13 cellular contexts compared by ENCODE assay signal in genomic region chr11:110479070-110479444, GRCh38. TPM values are rescaled to one million over a fixed set of nuclear protein-coding genes. Genes with fewer than 3 reads are reported as not detected.
DNase-seq lines count a peak whose midpoint lies in the region; ATAC-seq and TF ChIP-seq lines count a peak whose summit lies in the region.
"Had no signal": no experiment of that assay in that cellular context is flagged by ENCODE, and none has a peak within 500 bp of the region (broad histone marks: within the 10 kb centered on the region; RNA-seq: fewer than 3 reads in every experiment).

No MANE protein-coding gene starts in this region.

- ATAC-seq in HG02623 (IDR thresholded peaks at IDR 0.05; ENCODE audit: unreplicated experiment) = no peak
- ATAC-seq in stimulated activated naive B cell treated with anti-CD40 and anti-IgM and Interleukin-4, amounts not matched to agents 10 μg/mL and 1 μg/mL and 100 μg/mL, for 72 hours (replicated peaks) = no peak
- ATAC-seq: activated T-helper 17 cell treated with anti-CD3 and anti-CD28 coated beads, Interleukin-2, amount 50 U/mL, for 72 hours had no signal

- DNase-seq in HFFc6 (peak; percentile 16), NOMO-1 treated with dmso at 0.1 percent for 144 hours (lab: John Stamatoyannopoulos, UW; ENCODE audit: unreplicated experiment) (peak; percentile 46), globus pallidus (ENCODE audit: low spot score) (peak; percentile 71), pons (ENCODE audit: low spot score) (peak; percentile 91), HUDEP-2 (lab: John Stamatoyannopoulos, UW; ENCODE audit: unreplicated experiment in 76 of 76) (no peak), mucosa of gallbladder (ENCODE audit: low spot score) (no peak)
- no peak for DNase-seq in stimulated activated naive B cell treated with anti-CD40 and anti-IgM and Interleukin-4, amounts not matched to agents 10 μg/mL and 1 μg/mL and 100 μg/mL, for 72 hours
- DNase-seq: activated CD4-positive, alpha-beta T cell treated with anti-CD3 and anti-CD28 coated beads, Interleukin-2, amount 50 U/mL, for 48 hours; naive B cell had no signal

- TF ChIP-seq CTCF in HFFc6 (IDR thresholded peaks at IDR 0.05) = no peak

- H3K36me3 Mint-ChIP-seq in HFFc6 (ENCODE audit: low read depth) = no peaks in the 10 kb centered on the region
- peaks cover 4 to 9% of the 10 kb centered on the region in 2 donors for H3K36me3 Mint-ChIP-seq in stimulated activated naive B cell treated with anti-CD40 and anti-IgM and Interleukin-4, amounts not matched to agents 10 μg/mL and 1 μg/mL and 100 μg/mL, for 72 hours
- H3K36me3 Mint-ChIP-seq: naive B cell, type B pancreatic cell had no signal

- H3K27me3 Mint-ChIP-seq in HFFc6 (ENCODE audit: insufficient read depth) = no peaks in the 10 kb centered on the region; the same call in 1 of the 2 replicates
- no peaks in the 10 kb centered on the region for H3K27me3 Mint-ChIP-seq in stimulated activated naive B cell treated with anti-CD40 and anti-IgM and Interleukin-4, amounts not matched to agents 10 μg/mL and 1 μg/mL and 100 μg/mL, for 72 hours
- H3K27me3 Mint-ChIP-seq: activated T-helper 17 cell treated with anti-CD3 and anti-CD28 coated beads, Interleukin-2, amount 50 U/mL, for 72 hours; naive B cell; type B pancreatic cell had no signal

- peaks cover 10% of the 10 kb centered on the region for H3K4me1 Mint-ChIP-seq in HFFc6 (ENCODE audit: low read depth)
- peaks cover 5 to 11% of the 10 kb centered on the region in 2 donors for H3K4me1 Mint-ChIP-seq in stimulated activated naive B cell treated with anti-CD40 and anti-IgM and Interleukin-4, amounts not matched to agents 10 μg/mL and 1 μg/mL and 100 μg/mL, for 72 hours
- H3K4me1 Mint-ChIP-seq: activated T-helper 17 cell treated with anti-CD3 and anti-CD28 coated beads, Interleukin-2, amount 50 U/mL, for 72 hours; B cell had no signal

- H3K9me3 Mint-ChIP-seq in HFFc6 = peaks cover 5% of the 10 kb centered on the region; the same call in 1 of the 2 replicates
- peaks cover 4 to 5% of the 10 kb centered on the region in 2 donors for H3K9me3 Mint-ChIP-seq in stimulated activated naive B cell treated with anti-CD40 and anti-IgM and Interleukin-4, amounts not matched to agents 10 μg/mL and 1 μg/mL and 100 μg/mL, for 72 hours
- H3K9me3 Mint-ChIP-seq: activated T-helper 17 cell treated with anti-CD3 and anti-CD28 coated beads, Interleukin-2, amount 50 U/mL, for 72 hours had no signal

- H3K4me3 Mint-ChIP-seq in HFFc6 = no peak overlapping the region
- no peak overlapping the region for H3K4me3 Mint-ChIP-seq in stimulated activated naive B cell treated with anti-CD40 and anti-IgM and Interleukin-4, amounts not matched to agents 10 μg/mL and 1 μg/mL and 100 μg/mL, for 72 hours
- H3K4me3 Mint-ChIP-seq: activated T-helper 17 cell treated with anti-CD3 and anti-CD28 coated beads, Interleukin-2, amount 50 U/mL, for 72 hours; B cell; naive B cell; type B pancreatic cell had no signal

- no peak overlapping the region for H3K27ac Mint-ChIP-seq in HFFc6
- no peak overlapping the region for H3K27ac Mint-ChIP-seq in stimulated activated naive B cell treated with anti-CD40 and anti-IgM and Interleukin-4, amounts not matched to agents 10 μg/mL and 1 μg/mL and 100 μg/mL, for 72 hours
- H3K27ac Mint-ChIP-seq: activated T-helper 17 cell treated with anti-CD3 and anti-CD28 coated beads, Interleukin-2, amount 50 U/mL, for 72 hours; B cell; type B pancreatic cell had no signal

RNA-seq across cellular contexts. Expression of gene FDX1, which starts 49.3 kb away (rescaled TPM):
- 10 to 100 TPM in 1 of 6 experiments, 1 to 10 TPM in 5; 7.3 to 10.3 (median 9.5) TPM for total RNA-seq in HFFc6 (2021; fragmentation: NEBNext Ultra II Directional; extraction: Animal tissue kit (Norgen Biotek cat#: 25700))
- total RNA-seq in mucosa of gallbladder = 18.1 TPM

Comparison
In these comparisons a context has a peak if more than half of its experiments do, and no peak if none do; other contexts are left out.
1. DNase-seq: peak in HFFc6 (single experiment), NOMO-1 treated with dmso at 0.1 percent for 144 hours (single experiment), globus pallidus (single experiment) and pons (single experiment); none in HUDEP-2 (0 of 76), mucosa of gallbladder (single experiment) and stimulated activated naive B cell treated with anti-CD40 and anti-IgM and Interleukin-4, amounts not matched to agents 10 μg/mL and 1 μg/mL and 100 μg/mL, for 72 hours (single experiment).